In the genomic region with DNA sequence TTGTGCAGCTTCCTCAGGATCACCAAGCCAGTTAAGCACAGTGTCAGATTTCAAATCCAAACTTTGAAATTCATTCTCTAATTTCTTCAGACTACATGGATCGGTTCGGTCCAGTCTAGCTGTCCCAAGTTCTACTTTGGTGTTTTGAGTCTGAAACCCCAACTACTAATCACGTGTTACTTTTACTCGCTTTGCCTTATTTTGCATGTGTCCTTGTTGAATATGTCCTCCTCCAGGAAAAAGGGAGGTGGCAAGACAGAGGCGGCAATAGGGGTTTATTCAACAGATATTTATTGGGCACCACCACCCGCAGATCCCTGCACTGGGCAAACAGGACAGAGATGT, we compare ENCODE assay signal across 9 cellular contexts. TPM values are rescaled to one million over a fixed set of nuclear protein-coding genes. Genes with fewer than 3 reads are reported as not detected.
A peak's percentile ranks its signal among the peaks of the same experiment; 100 is the strongest.
DNase-seq lines count a peak whose midpoint lies in the region; ATAC-seq, FAIRE-seq and TF ChIP-seq lines count a peak whose summit lies in the region.
"Had no signal": no experiment of that assay in that cellular context is flagged by ENCODE, and none has a peak within 500 bp of the region (broad histone marks: within the 10 kb centered on the region; RNA-seq: fewer than 3 reads in every experiment).

No MANE protein-coding gene starts in this region.

- peak overlapping the region; percentile 1; the same call in 1 of the 2 replicates for H3K18ac ChIP-seq in IMR-90 (ENCODE audit: low read depth, low read length)

- H3K9me1 ChIP-seq in IMR-90 (ENCODE audit: insufficient read depth, low read length) = peaks cover 11% of the 10 kb centered on the region

- peak overlapping the region; percentile 87 for H2AFZ ChIP-seq in IMR-90 (replicated peaks; ENCODE audit: low read length, poor library complexity)

- H3K4me2 ChIP-seq in IMR-90 (ENCODE audit: low read depth, low read length) = peak overlapping the region; percentile 89

- no peak overlapping the region for H2BK5ac ChIP-seq in IMR-90 (ENCODE audit: low read depth, low read length, poor library complexity, severe bottlenecking)

- no peaks in the 10 kb centered on the region for H3K36me3 ChIP-seq in IMR-90 (ENCODE audit: control insufficient read depth, insufficient read depth, low read length)
- no peaks in the 10 kb centered on the region for H3K36me3 ChIP-seq in bronchial epithelial cell (ENCODE audit: control insufficient read depth, insufficient read depth, low read length)
- no peaks in the 10 kb centered on the region for H3K36me3 ChIP-seq in muscle layer of colon (ENCODE audit: insufficient read depth, low read length)

- no peak for TF ChIP-seq RAD21 in IMR-90 (IDR thresholded peaks at IDR 0.05; ENCODE audit: low read length)

- H2BK120ac ChIP-seq in IMR-90 (ENCODE audit: low read depth, low read length) = 0 out of 2 replicates have a peak overlapping the region, but pooled peaks have one; percentile 4

- ATAC-seq in IMR-90 (ENCODE audit: low read depth) = 0 out of 2 replicates have a peak, but pooled peaks have one; percentile 1
- ATAC-seq in HG03354 (IDR thresholded peaks at IDR 0.05; ENCODE audit: poor library complexity, severe bottlenecking, unreplicated experiment) = no peak
- no peak for ATAC-seq in HG03025 (IDR thresholded peaks at IDR 0.05; ENCODE audit: low FRiP score, unreplicated experiment)

- dilution Hi-C loops in IMR-90 (cut with HindIII; ENCODE audit: low sequenced_read_pairs, unreplicated experiment) = no loop called here

- H4K8ac ChIP-seq in IMR-90 (ENCODE audit: low read depth in 2 of 2, low read length in 2 of 2) = peak overlapping the region; percentile 19 to 26; a peak in 2 of 4 replicates

- TF ChIP-seq POLR2A in IMR-90 (IDR thresholded peaks at IDR 0.05; ENCODE audit: low read depth, low read length) = no peak

- H3K4me1 ChIP-seq in IMR-90 (ENCODE audit: control insufficient read depth, insufficient read depth, low read length) (peaks cover 18% of the 10 kb centered on the region), muscle layer of colon (ENCODE audit: insufficient read depth, low read length) (peaks cover 14% of the 10 kb centered on the region)

- H3K56ac ChIP-seq in IMR-90 (ENCODE audit: extremely low read depth, insufficient read depth, low read length) = peak overlapping the region; percentile 41; the same call in 1 of the 2 replicates

- H4K91ac ChIP-seq in IMR-90 (ENCODE audit: insufficient read depth, low read depth, low read length) = no peak overlapping the region

- intact Hi-C loops in IMR-90 (cut with micrococcal nuclease) = loop anchor here (5.0 kb wide), 2 partner anchors 110 to 440 kb away; a partner anchor contains a TSS

- no peak for FAIRE-seq in bronchial epithelial cell (lab: Jason Lieb, UNC)
- FAIRE-seq: GM18507 had no signal

- BruUV-seq in IMR-90 (replicated peaks; lab: Mats Ljungman, UMichigan) = no TSS peak

- H3K9ac ChIP-seq in IMR-90 (ENCODE audit: low read depth, low read length) (peak overlapping the region; percentile 59), muscle layer of colon (ENCODE audit: low read length) (no peak overlapping the region)

- H3K4me3 ChIP-seq in IMR-90 (ENCODE audit: insufficient read depth, low read depth, low read length) (peak overlapping the region; percentile 53), bronchial epithelial cell (ENCODE audit: low read depth, low read length) (peak overlapping the region; percentile 41), muscle layer of colon (ENCODE audit: low read depth in 1 of 2, low read length in 2 of 2) (peak overlapping the region; percentile 46 to 50)

- no peak for TF ChIP-seq CTCF in IMR-90 (conservative IDR thresholded peaks at IDR 0.05; ENCODE audit: low read depth, low read length)
- TF ChIP-seq CTCF in bronchial epithelial cell (IDR thresholded peaks at IDR 0.05; ENCODE audit: insufficient read depth, low read length, severe bottlenecking) = no peak

- DNase-seq in ACHN (peak; percentile 14), IMR-90 (no peak), bronchial epithelial cell (ENCODE audit: low read depth) (no peak), NCI-H510A (lab: John Stamatoyannopoulos, UW) (no peak)
- DNase-seq in NK-92 treated with Interleukin-12 subunit alpha and Interleukin-12 subunit beta, amount 100 ng/mL, for 24 hours (lab: John Stamatoyannopoulos, UW) = no peak

- CTCF ChIA-PET in IMR-90 (lab: Yijun Ruan, JAX) = interaction anchor here (1.0 to 1.5 kb wide), 3 partner anchors 9 to 16 kb away, joined by 3 to 4 read pairs (median 3); no protein-coding TSS in a partner anchor

- H3K27me3 ChIP-seq in IMR-90 (ENCODE audit: control insufficient read depth, insufficient read depth, low read length) (no peaks in the 10 kb centered on the region), bronchial epithelial cell (ENCODE audit: control insufficient read depth, insufficient read depth, low read length) (no peaks in the 10 kb centered on the region), muscle layer of colon (ENCODE audit: control insufficient read depth in 1 of 2, insufficient read depth in 2 of 2, low read length in 2 of 2) (no peaks in the 10 kb centered on the region)

- H3K79me1 ChIP-seq in IMR-90 (ENCODE audit: low read depth in 1 of 2, low read length in 2 of 2) = peaks cover 0 to 11% of the 10 kb centered on the region in 2 experiments; a peak in 2 of 4 replicates

- peak overlapping the region; percentile 79 for H3K23ac ChIP-seq in IMR-90 (ENCODE audit: low read depth, low read length)

- H3K14ac ChIP-seq in IMR-90 (replicated peaks; ENCODE audit: low read depth, low read length) = no peak overlapping the region; the same call in 1 of the 2 replicates

- H3K9me3 ChIP-seq in IMR-90 (ENCODE audit: control insufficient read depth, insufficient read depth, low read length) (no peaks in the 10 kb centered on the region), muscle layer of colon (ENCODE audit: low read length) (no peaks in the 10 kb centered on the region)

- H4K20me1 ChIP-seq in IMR-90 (ENCODE audit: insufficient read depth, low read length) = peaks cover 6% of the 10 kb centered on the region; the same call in 1 of the 2 replicates

- WGBS in IMR-90 (ENCODE audit: extremely low coverage in 2 of 2, insufficient read length in 1 of 2), 2 experiments = 0% methylated on average over 2 of the region's 6 CpGs; no CpG with 5 or more reads in 1 of the 2 experiments

- in situ Hi-C loops in ACHN (cut with HindIII; ENCODE audit: low pct_ligation_motif_present, low pct_unique_long_range_greater_than_20kb, low sequenced_read_pairs) = no loop called here
- in situ Hi-C loops in IMR-90 (cut with MboI; ENCODE audit: low sequenced_read_pairs) = no loop called here

- H4K5ac ChIP-seq in IMR-90 (ENCODE audit: low read depth, low read length) = no peak overlapping the region; the same call in 1 of the 2 replicates

- peak overlapping the region; percentile 38; the same call in 1 of the 3 replicates for H2BK15ac ChIP-seq in IMR-90 (ENCODE audit: low read depth, low read length)

- H3K27ac ChIP-seq in IMR-90 (ENCODE audit: insufficient read depth, low read length) = peak overlapping the region; percentile 9; the same call in 1 of the 2 replicates
- H3K27ac ChIP-seq in muscle layer of colon (ENCODE audit: low read depth, low read length) = peak overlapping the region; percentile 32

- POLR2A ChIA-PET in IMR-90 (lab: Charles Lee; ENCODE audit: unreplicated experiment) = interaction anchor here (1.0 kb wide), 1 partner anchor 39 kb away, joined by 5 read pairs; a partner anchor contains a TSS

- no peak overlapping the region for H3K4ac ChIP-seq in IMR-90 (ENCODE audit: low read depth, low read length)

- H2AK9ac ChIP-seq in IMR-90 (replicated peaks; ENCODE audit: low read depth, low read length, poor library complexity) = no peak overlapping the region

- H2AK5ac ChIP-seq in IMR-90 (ENCODE audit: low read depth, low read length) = no peak overlapping the region

- H2BK20ac ChIP-seq in IMR-90 (ENCODE audit: low read depth, low read length) = no peak overlapping the region

TF ChIP-seq in IMR-90, 13 proteins besides CTCF, POLR2A, EP300 and RAD21:
- TF ChIP-seq MXI1 (IDR thresholded peaks at IDR 0.05; ENCODE audit: borderline replicate concordance, low read depth, low read length) (no peak; the same call in 1 of the 2 replicates), SMC3 (IDR thresholded peaks at IDR 0.05; ENCODE audit: low read depth, low read length) (no peak), RFX5 (IDR thresholded peaks at IDR 0.05; ENCODE audit: low read depth, low read length) (no peak), FOS (IDR thresholded peaks at IDR 0.05; ENCODE audit: low read depth, low read length) (no peak), CHD1 (IDR thresholded peaks at IDR 0.05; ENCODE audit: low read depth, low read length) (no peak), BHLHE40 (IDR thresholded peaks at IDR 0.05; ENCODE audit: low read depth, low read length) (no peak), CEBPB (IDR thresholded peaks at IDR 0.05; ENCODE audit: low read depth, low read length) (no peak), MAZ (IDR thresholded peaks at IDR 0.05; ENCODE audit: borderline replicate concordance, low read depth, low read length) (no peak)
- TF ChIP-seq, protein P1, sequence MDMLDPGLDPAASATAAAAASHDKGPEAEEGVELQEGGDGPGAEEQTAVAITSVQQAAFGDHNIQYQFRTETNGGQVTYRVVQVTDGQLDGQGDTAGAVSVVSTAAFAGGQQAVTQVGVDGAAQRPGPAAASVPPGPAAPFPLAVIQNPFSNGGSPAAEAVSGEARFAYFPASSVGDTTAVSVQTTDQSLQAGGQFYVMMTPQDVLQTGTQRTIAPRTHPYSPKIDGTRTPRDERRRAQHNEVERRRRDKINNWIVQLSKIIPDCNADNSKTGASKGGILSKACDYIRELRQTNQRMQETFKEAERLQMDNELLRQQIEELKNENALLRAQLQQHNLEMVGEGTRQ (IDR thresholded peaks at IDR 0.05; ENCODE audit: low read depth, low read length) = peak; percentile 43; the same call in 1 of the 2 replicates

RNA-seq across cellular contexts. Expression of a gene that starts 0.5 kb away (rescaled TPM):
- total RNA-seq in IMR-90 (2012; rRNA removed) (11.1 and 11.4 TPM in 2 replicates), bronchial epithelial cell (0.79 and 0.90 TPM in 2 replicates)
- polyA plus RNA-seq in IMR-90 (2012; rRNA removed) = 4.8 and 5.7 TPM in 2 replicates
- polyA plus RNA-seq in IMR-90 (2012; cell fraction: cytosol; rRNA removed) = 3.4 and 4.0 TPM in 2 replicates
- polyA plus RNA-seq in IMR-90 (2012; cell fraction: nucleus; rRNA removed; ENCODE audit: low replicate concordance) = 1.4 and 7.8 TPM in 2 replicates

RNA-seq across cellular contexts. Expression of a gene that starts 39.1 kb away (rescaled TPM):
- total RNA-seq in IMR-90 (2012; rRNA removed) (19.4 and 28.6 TPM in 2 replicates), bronchial epithelial cell (14.6 and 17.6 TPM in 2 replicates)
- 8.1 and 10.4 TPM in 2 replicates for polyA plus RNA-seq in IMR-90 (2012; rRNA removed)
- polyA plus RNA-seq in IMR-90 (2012; cell fraction: cytosol; rRNA removed) = 3.2 and 4.4 TPM in 2 replicates
- polyA plus RNA-seq in IMR-90 (2012; cell fraction: nucleus; rRNA removed; ENCODE audit: low replicate concordance) = 1.8 and 9.9 TPM in 2 replicates
